ENCODE assay signal across 16 cellular contexts in the genomic region with DNA sequence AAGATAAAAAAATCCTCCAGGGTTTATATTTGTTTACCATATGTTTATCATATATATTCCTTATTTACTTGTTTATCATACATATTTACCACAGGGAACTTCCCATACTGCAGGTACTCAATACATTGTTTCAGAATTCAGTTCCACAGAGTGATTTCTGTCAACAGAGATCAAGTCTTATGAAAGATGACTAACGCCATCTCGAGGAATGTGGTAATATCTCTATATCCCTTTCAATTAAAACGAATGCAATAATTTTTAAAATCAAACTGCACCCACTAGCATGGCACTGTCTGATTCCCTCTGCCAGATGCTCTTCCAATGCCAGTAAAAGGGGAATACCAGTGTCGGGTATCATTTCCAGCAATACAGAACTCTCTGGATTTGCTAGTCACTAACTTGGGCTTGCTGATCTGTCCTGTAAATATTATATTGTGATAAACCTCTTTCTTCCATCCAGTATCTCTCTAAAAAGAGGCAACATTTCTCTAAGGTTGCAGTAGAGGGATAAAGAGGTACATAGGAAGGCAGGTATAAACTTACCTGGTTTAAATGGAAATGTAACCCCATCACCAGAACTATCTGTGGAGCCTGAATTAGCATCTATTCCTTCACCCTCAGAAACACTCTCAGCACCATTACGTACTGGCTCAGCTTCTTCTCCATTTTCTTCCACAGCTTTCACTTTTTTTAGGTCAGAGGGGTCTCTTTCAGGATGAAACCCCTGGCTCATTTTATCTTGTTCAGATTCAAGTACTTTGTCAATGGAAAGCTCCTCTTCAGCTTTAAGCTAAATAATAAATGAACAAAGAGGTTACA.
DNase-seq lines count a peak whose midpoint lies in the region; ATAC-seq and TF ChIP-seq lines count a peak whose summit lies in the region.
"Had no signal": no experiment of that assay in that cellular context is flagged by ENCODE, and none has a peak within 500 bp of the region (broad histone marks: within the 10 kb centered on the region; RNA-seq: fewer than 3 reads in every experiment).

No MANE protein-coding gene starts in this region.

- POLR2A ChIA-PET in T-cell (lab: Charles Lee), result no interaction called here

- H3K36me3 Mint-ChIP-seq in natural killer cell, result peaks cover 9% of the 10 kb centered on the region
- H3K36me3 Mint-ChIP-seq in natural killer cell treated with Interleukin-12 subunit alpha and Interleukin-12 subunit beta and Interleukin-15 and Interleukin-18, amount 100 ng/mL, for 72 hours, result peaks cover 6% of the 10 kb centered on the region
- peaks cover 7% of the 10 kb centered on the region for H3K36me3 Mint-ChIP-seq in central memory CD8-positive, alpha-beta T cell (ENCODE audit: insufficient read depth)
- peaks cover 20% of the 10 kb centered on the region for H3K36me3 Mint-ChIP-seq in T-cell

- ATAC-seq in natural killer cell, result no peak
- no peak for ATAC-seq in natural killer cell treated with Interleukin-12 subunit alpha and Interleukin-12 subunit beta and Interleukin-15 and Interleukin-18, amount 100 ng/mL, for 72 hours
- ATAC-seq in central memory CD8-positive, alpha-beta T cell (replicated peaks; ENCODE audit: extremely low read depth, poor library complexity, severe bottlenecking), result no peak
- peak; percentile 40 to 77 (median 64) for ATAC-seq in psoas muscle
- no peak for ATAC-seq in T-cell (replicated peaks in 1 of 4)
- ATAC-seq: GM23338 had no signal

- H3K4me3 ChIP-seq in psoas muscle (peak overlapping the region; percentile 33), Karpas-422 (ENCODE audit: low read length) (no peak overlapping the region)
- H3K4me3 ChIP-seq: GM23338 had no signal

- H3K9me2 ChIP-seq in Karpas-422 (replicated peaks; ENCODE audit: insufficient read depth, low read length), result no peaks in the 10 kb centered on the region

- peaks cover 0 to 7% of the 10 kb centered on the region in 2 donors for H3K36me3 ChIP-seq in psoas muscle (ENCODE audit: insufficient read depth in 1 of 2, low read depth in 1 of 2)
- peaks cover 15% of the 10 kb centered on the region for H3K36me3 ChIP-seq in Karpas-422 (ENCODE audit: insufficient read depth, low read length)

- intact Hi-C loops in natural killer cell (cut with micrococcal nuclease), result no loop called here
- intact Hi-C loops in psoas muscle (cut with DNase I), result loop anchor here in 1 of 2 donors (5.0 kb wide), 1 partner anchor 278 kb away; a partner anchor contains a TSS

- H3K4me1 ChIP-seq in psoas muscle (peaks cover 21% of the 10 kb centered on the region), Karpas-422 (ENCODE audit: low read length) (peaks cover 5% of the 10 kb centered on the region; the same call in 1 of the 2 replicates)

- DNase-seq in natural killer cell (no peak), psoas muscle (no peak), T-cell (no peak), medulla oblongata (ENCODE audit: extremely low spot score) (no peak), Karpas-422 (no peak)
- no peak for DNase-seq in natural killer cell treated with Interleukin-12 subunit alpha and Interleukin-12 subunit beta and Interleukin-15 and Interleukin-18, amount 100 ng/mL, for 72 hours (ENCODE audit: low spot score)
- no peak for DNase-seq in central memory CD8-positive, alpha-beta T cell (ENCODE audit: low spot score in 2 of 2)
- DNase-seq: 8988T; C1 segment of cervical spinal cord; CD4-positive, alpha-beta T cell; DMS79 treated with DMSO at 0.1 percent for 48 hours; EL; H7 had no signal

- no peaks in the 10 kb centered on the region for H3K9me3 ChIP-seq in psoas muscle
- H3K9me3 ChIP-seq in Karpas-422 (ENCODE audit: low read length), result no peaks in the 10 kb centered on the region

- peak overlapping the region; percentile 65 for H3K27ac ChIP-seq in psoas muscle
- no peak overlapping the region for H3K27ac ChIP-seq in Karpas-422 (ENCODE audit: low read length)
- H3K27ac ChIP-seq: HL-60 had no signal

- peaks cover 5 to 6% of the 10 kb centered on the region in 2 donors for H3K4me1 Mint-ChIP-seq in natural killer cell
- peaks cover 0 to 5% of the 10 kb centered on the region in 2 donors for H3K4me1 Mint-ChIP-seq in natural killer cell treated with Interleukin-12 subunit alpha and Interleukin-12 subunit beta and Interleukin-15 and Interleukin-18, amount 100 ng/mL, for 72 hours (ENCODE audit: low read depth in 2 of 2)
- peaks cover 10% of the 10 kb centered on the region for H3K4me1 Mint-ChIP-seq in central memory CD8-positive, alpha-beta T cell
- peaks cover 0 to 2% (median 0%) of the 10 kb centered on the region in 3 donors for H3K4me1 Mint-ChIP-seq in T-cell
- H3K4me1 Mint-ChIP-seq: B cell, GM23338 had no signal

- H3K27ac Mint-ChIP-seq in natural killer cell, result peak overlapping the region; percentile 48 to 56
- H3K27ac Mint-ChIP-seq in natural killer cell treated with Interleukin-12 subunit alpha and Interleukin-12 subunit beta and Interleukin-15 and Interleukin-18, amount 100 ng/mL, for 72 hours, result no peak overlapping the region
- peak overlapping the region; percentile 38 for H3K27ac Mint-ChIP-seq in central memory CD8-positive, alpha-beta T cell (ENCODE audit: low read depth)
- H3K27ac Mint-ChIP-seq in T-cell, result no peak overlapping the region
- H3K27ac Mint-ChIP-seq: B cell; CD4-positive, alpha-beta T cell; GM23338 had no signal

- WGBS in psoas muscle, 3 donors, result 42 to 63% (median 44%) methylated on average over 5 of the region's 5 CpGs

- CTCF ChIA-PET in T-cell (lab: Charles Lee), result no interaction called here

- peaks cover 25% of the 10 kb centered on the region for H3K79me2 ChIP-seq in Karpas-422 (ENCODE audit: low read length)

- H4K20me1 ChIP-seq in Karpas-422 (ENCODE audit: insufficient read depth, low read depth, low read length), result no peaks in the 10 kb centered on the region

- H3K9me3 Mint-ChIP-seq in natural killer cell, result no peaks in the 10 kb centered on the region
- H3K9me3 Mint-ChIP-seq in natural killer cell treated with Interleukin-12 subunit alpha and Interleukin-12 subunit beta and Interleukin-15 and Interleukin-18, amount 100 ng/mL, for 72 hours, result no peaks in the 10 kb centered on the region
- no peaks in the 10 kb centered on the region for H3K9me3 Mint-ChIP-seq in central memory CD8-positive, alpha-beta T cell
- H3K9me3 Mint-ChIP-seq in T-cell, result no peaks in the 10 kb centered on the region
- H3K9me3 Mint-ChIP-seq: CD4-positive, alpha-beta T cell; GM23338 had no signal

- no peak overlapping the region for H3K4me2 ChIP-seq in Karpas-422 (ENCODE audit: low read depth, low read length, poor library complexity, severe bottlenecking)
- H3K4me2 ChIP-seq: GM23338 had no signal

- no peaks in the 10 kb centered on the region for H3K27me3 Mint-ChIP-seq in natural killer cell (ENCODE audit: low read depth in 2 of 2)
- no peaks in the 10 kb centered on the region for H3K27me3 Mint-ChIP-seq in natural killer cell treated with Interleukin-12 subunit alpha and Interleukin-12 subunit beta and Interleukin-15 and Interleukin-18, amount 100 ng/mL, for 72 hours
- no peaks in the 10 kb centered on the region for H3K27me3 Mint-ChIP-seq in central memory CD8-positive, alpha-beta T cell
- H3K27me3 Mint-ChIP-seq in T-cell, result no peaks in the 10 kb centered on the region
- H3K27me3 Mint-ChIP-seq: B cell; CD4-positive, alpha-beta T cell had no signal

- no peaks in the 10 kb centered on the region for H3K27me3 ChIP-seq in psoas muscle (ENCODE audit: insufficient read depth in 3 of 3, low read length in 2 of 3)
- no peaks in the 10 kb centered on the region for H3K27me3 ChIP-seq in Karpas-422 (ENCODE audit: low read length)

- TF ChIP-seq CTCF in natural killer cell (IDR thresholded peaks at IDR 0.05) (no peak), psoas muscle (IDR thresholded peaks at IDR 0.05) (no peak)

- no peak overlapping the region for H3K9ac ChIP-seq in Karpas-422 (ENCODE audit: low read length)

- no peak overlapping the region for H2AFZ ChIP-seq in Karpas-422 (ENCODE audit: low read length)
- H2AFZ ChIP-seq: GM23338 had no signal

- H3K4me3 Mint-ChIP-seq in natural killer cell (no peak overlapping the region), T-cell (no peak overlapping the region)
- no peak overlapping the region for H3K4me3 Mint-ChIP-seq in natural killer cell treated with Interleukin-12 subunit alpha and Interleukin-12 subunit beta and Interleukin-15 and Interleukin-18, amount 100 ng/mL, for 72 hours
- no peak overlapping the region for H3K4me3 Mint-ChIP-seq in central memory CD8-positive, alpha-beta T cell
- H3K4me3 Mint-ChIP-seq: B cell; CD4-positive, alpha-beta T cell; GM23338 had no signal

Comparison
In these comparisons a context has a peak if more than half of its experiments do, and no peak if none do; other contexts are left out.
1. H3K27ac Mint-ChIP-seq: peak in natural killer cell (2 of 2) and central memory CD8-positive, alpha-beta T cell (single experiment); none in natural killer cell treated with Interleukin-12 subunit alpha and Interleukin-12 subunit beta and Interleukin-15 and Interleukin-18, amount 100 ng/mL, for 72 hours (0 of 2) and T-cell (0 of 2).
2. ATAC-seq: peak in psoas muscle (4 of 4); none in natural killer cell (0 of 3), natural killer cell treated with Interleukin-12 subunit alpha and Interleukin-12 subunit beta and Interleukin-15 and Interleukin-18, amount 100 ng/mL, for 72 hours (0 of 2), central memory CD8-positive, alpha-beta T cell (single experiment) and T-cell (0 of 4).